Comparison of ENCODE assay signal across 8 cellular contexts in the genomic region with DNA sequence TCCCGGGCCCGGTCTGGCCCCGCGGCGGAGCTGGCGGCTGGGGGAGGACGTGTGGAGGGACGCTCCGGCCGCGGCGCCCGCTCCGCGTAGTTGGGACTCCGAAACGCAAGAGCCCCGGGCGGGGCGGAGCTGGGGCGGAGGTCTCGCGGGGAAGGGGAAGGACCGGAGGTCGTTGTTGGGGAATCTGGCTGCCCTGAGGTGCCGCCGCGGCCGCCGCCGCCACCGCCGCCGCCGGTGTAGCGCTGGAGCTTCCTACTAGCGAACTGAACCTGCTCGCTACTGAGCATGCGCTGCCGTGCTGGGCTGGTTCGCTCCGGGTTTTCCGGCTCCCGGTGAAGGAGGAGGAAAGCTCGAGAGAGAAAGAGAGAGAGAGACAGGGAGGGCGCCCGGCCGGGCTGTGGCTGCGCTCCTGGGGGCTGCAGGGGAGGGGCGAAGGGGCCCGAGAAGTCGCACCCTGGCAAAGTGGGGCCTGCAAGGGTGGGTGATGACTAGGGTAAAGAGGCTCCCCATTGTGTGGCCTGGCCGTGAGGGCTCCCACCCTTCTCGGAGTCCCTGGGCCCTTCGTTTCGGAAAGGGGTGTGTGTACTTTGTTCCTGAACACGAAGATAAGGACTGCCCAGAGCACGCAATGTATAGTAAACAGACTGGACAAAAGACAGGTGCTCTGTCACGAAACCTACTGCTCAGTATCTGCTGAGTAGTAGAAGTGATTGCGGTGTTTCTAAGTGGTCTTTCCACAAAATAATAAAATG. TPM values are rescaled to one million over a fixed set of nuclear protein-coding genes. Genes with fewer than 3 reads are reported as not detected.
DNase-seq lines count a peak whose midpoint lies in the region; ATAC-seq and TF ChIP-seq lines count a peak whose summit lies in the region.

SOS1 (minus strand) TSS at position 281 of the 752 bp plus-strand sequence. CDS start 629 bp downstream, outside the sequence.

- peak; percentile 93 for DNase-seq in EH (ENCODE audit: low read depth)
- DNase-seq in H4 (ENCODE audit: low spot score): peak; percentile 92
- peak; percentile 58 for DNase-seq in LNCaP clone FGC (ENCODE audit: low read depth)
- peak; percentile 95 for DNase-seq in RPMI8226
- DNase-seq in activated T-helper 1 cell treated with anti-CD3 and anti-CD28 coated beads, Interleukin-2, amount 50 U/mL, for 16 hours (ENCODE audit: low read depth in 1 of 2, low spot score in 1 of 2): peak; percentile 88 to 90
- peak; percentile 93 for DNase-seq in fibroblast of gingiva (ENCODE audit: low read depth)
- DNase-seq in naive B cell: peak; percentile 87

- H3K36me3 Mint-ChIP-seq in naive B cell: peaks cover 0 to 5% of the 10 kb centered on the region in 2 donors
- peaks cover 7% of the 10 kb centered on the region for H3K36me3 Mint-ChIP-seq in stimulated activated memory B cell treated with anti-CD40 and anti-IgM and Interleukin-4, amounts not matched to agents 10 μg/mL and 1 μg/mL and 100 μg/mL, for 72 hours

- peak within 1 kb of the TSS; percentile 93 to 99 (median 98) for H3K27ac Mint-ChIP-seq in naive B cell
- peak within 1 kb of the TSS; percentile 98 for H3K27ac Mint-ChIP-seq in stimulated activated memory B cell treated with anti-CD40 and anti-IgM and Interleukin-4, amounts not matched to agents 10 μg/mL and 1 μg/mL and 100 μg/mL, for 72 hours

- ATAC-seq in naive B cell (ENCODE audit: low read depth in 2 of 2): peak; percentile 53 to 59
- peak; percentile 73 for ATAC-seq in stimulated activated memory B cell treated with anti-CD40 and anti-IgM and Interleukin-4, amounts not matched to agents 10 μg/mL and 1 μg/mL and 100 μg/mL, for 72 hours

- peak within 1 kb of the TSS; percentile 89 to 98 (median 95) for H3K4me3 Mint-ChIP-seq in naive B cell
- H3K4me3 Mint-ChIP-seq in stimulated activated memory B cell treated with anti-CD40 and anti-IgM and Interleukin-4, amounts not matched to agents 10 μg/mL and 1 μg/mL and 100 μg/mL, for 72 hours: peak within 1 kb of the TSS; percentile 98

- peak within 1 kb of the TSS; percentile 60 for H3K4me3 ChIP-seq in LNCaP clone FGC (ENCODE audit: low read depth, low read length)

- no peaks in the 10 kb centered on the region for H3K27me3 Mint-ChIP-seq in naive B cell
- H3K27me3 Mint-ChIP-seq in stimulated activated memory B cell treated with anti-CD40 and anti-IgM and Interleukin-4, amounts not matched to agents 10 μg/mL and 1 μg/mL and 100 μg/mL, for 72 hours: no peaks in the 10 kb centered on the region

- no peaks in the 10 kb centered on the region for H3K9me3 Mint-ChIP-seq in naive B cell
- no peaks in the 10 kb centered on the region for H3K9me3 Mint-ChIP-seq in stimulated activated memory B cell treated with anti-CD40 and anti-IgM and Interleukin-4, amounts not matched to agents 10 μg/mL and 1 μg/mL and 100 μg/mL, for 72 hours

- peaks cover 57 to 75% (median 64%) of the 10 kb centered on the region in 3 donors for H3K4me1 Mint-ChIP-seq in naive B cell
- peaks cover 63% of the 10 kb centered on the region for H3K4me1 Mint-ChIP-seq in stimulated activated memory B cell treated with anti-CD40 and anti-IgM and Interleukin-4, amounts not matched to agents 10 μg/mL and 1 μg/mL and 100 μg/mL, for 72 hours

- no peak for TF ChIP-seq CTCF in LNCaP clone FGC (IDR thresholded peaks at IDR 0.05; ENCODE audit: control insufficient read depth, extremely low read depth, insufficient read depth)

RNA-seq across cellular contexts. Expression of gene SOS1, which starts in this region (rescaled TPM):
- total RNA-seq in H4 (2014; rRNA removed; shearing (Covaris generic)): 14.3 and 25.8 TPM in 2 replicates
- 10 to 100 TPM in 5 of 6 donors, 1 to 10 TPM in 1; 6.5 to 21.8 (median 11.5) TPM for polyA plus RNA-seq in naive B cell (ENCODE audit: low read depth in 6 of 6)

Comparison
In these comparisons a context has a peak if more than half of its experiments do, and no peak if none do; other contexts are left out.
1. Peak in every context shown above with its lines: DNase-seq, ATAC-seq and H3K4me3 ChIP-seq.